In genomic region chr10:4257939-4258465, GRCh38 we compare ENCODE assay signal across 22 cellular contexts.
"Had no signal": no experiment of that assay in that cellular context is flagged by ENCODE, and none has a peak within 500 bp of the region (broad histone marks: within the 10 kb centered on the region; RNA-seq: fewer than 3 reads in every experiment).

No MANE protein-coding gene starts in this region.

- H3K4me3 Mint-ChIP-seq: activated CD4-positive, alpha-beta memory T cell treated with anti-CD3 and anti-CD28 coated beads for 36 hours; activated CD4-positive, alpha-beta T cell treated with anti-CD3 and anti-CD28 coated beads, Interleukin-2, amount 10 ng/mL, durations not matched to agents 7 days and 5 days; activated naive CD4-positive, alpha-beta T cell treated with anti-CD3 and anti-CD28 coated beads, Interleukin-2, amount 10 ng/mL, durations not matched to agents 7 days and 5 days; activated naive CD8-positive, alpha-beta T cell treated with anti-CD3 and anti-CD28 coated beads for 36 hours had no signal

- H3K9me3 Mint-ChIP-seq: activated CD4-positive, alpha-beta memory T cell treated with anti-CD3 and anti-CD28 coated beads for 36 hours; activated naive CD4-positive, alpha-beta T cell treated with anti-CD3 and anti-CD28 coated beads, Interleukin-2, amount 10 ng/mL, durations not matched to agents 7 days and 5 days; activated naive CD8-positive, alpha-beta T cell treated with anti-CD3 and anti-CD28 coated beads for 36 hours had no signal

- DNase-seq: activated CD4-positive, alpha-beta memory T cell treated with anti-CD3 and anti-CD28 coated beads for 36 hours; activated CD4-positive, alpha-beta T cell treated with anti-CD3 and anti-CD28 coated beads, Interleukin-2, amount 10 ng/mL, durations not matched to agents 7 days and 5 days; activated CD8-positive, alpha-beta memory T cell treated with anti-CD3 and anti-CD28 coated beads for 24 hours; activated gamma-delta T cell treated with Interleukin-2 at 50 U/mL for 16 hours; activated naive CD4-positive, alpha-beta T cell treated with anti-CD3 and anti-CD28 coated beads, Interleukin-2, amount 10 ng/mL, durations not matched to agents 7 days and 5 days; activated naive CD8-positive, alpha-beta T cell treated with anti-CD3 and anti-CD28 coated beads for 36 hours; activated T-cell treated with anti-CD3 and anti-CD28 coated beads for 4 hours; activated T-cell treated with anti-CD3 and anti-CD28 coated beads, Interleukin-2, amount 50 U/mL, for 48 hours; brain microvascular endothelial cell; MG63; NCI-H1105 treated with DMSO at 0.1 percent for 48 hours; NCI-H1436 treated with DMSO at 0.1 percent for 48 hours; NCI-H187 treated with DMSO at 0.1 percent for 48 hours; NCI-H2081 treated with DMSO at 0.1 percent for 48 hours; NCI-H446; NCI-H524; PC-9; SIG-M5; WERI-Rb-1 had no signal

- H3K27ac Mint-ChIP-seq: activated CD4-positive, alpha-beta memory T cell treated with anti-CD3 and anti-CD28 coated beads for 36 hours; activated CD4-positive, alpha-beta T cell treated with anti-CD3 and anti-CD28 coated beads, Interleukin-2, amount 10 ng/mL, durations not matched to agents 7 days and 5 days; activated naive CD4-positive, alpha-beta T cell treated with anti-CD3 and anti-CD28 coated beads, Interleukin-2, amount 10 ng/mL, durations not matched to agents 7 days and 5 days; activated naive CD8-positive, alpha-beta T cell treated with anti-CD3 and anti-CD28 coated beads for 36 hours; activated T-helper 2 cell treated with anti-CD3 and anti-CD28 coated beads, Interferon-gamma antibody, Interleukin-2, Interleukin-4, amounts not matched to agents 10 μg/mL and 5 μg/mL and 100 μg/mL, durations not matched to agents 14 hours and 24 hours and 36 hours had no signal

- H3K27me3 ChIP-seq: brain microvascular endothelial cell, cardiac muscle cell, MG63 had no signal

- H2AFZ ChIP-seq: PC-9 had no signal

- H3K4me3 ChIP-seq: cardiac muscle cell, MG63, PC-9 had no signal

- H3K36me3 ChIP-seq: brain microvascular endothelial cell, cardiac muscle cell, MG63, WERI-Rb-1 had no signal

- H3K27ac ChIP-seq: brain microvascular endothelial cell, cardiac muscle cell, PC-9, WERI-Rb-1 had no signal

- H3K4me2 ChIP-seq: PC-9 had no signal

- H3K36me3 Mint-ChIP-seq: activated CD4-positive, alpha-beta memory T cell treated with anti-CD3 and anti-CD28 coated beads for 36 hours; activated naive CD4-positive, alpha-beta T cell treated with anti-CD3 and anti-CD28 coated beads, Interleukin-2, amount 10 ng/mL, durations not matched to agents 7 days and 5 days; activated naive CD8-positive, alpha-beta T cell treated with anti-CD3 and anti-CD28 coated beads for 36 hours had no signal

- H3K4me1 Mint-ChIP-seq: activated CD4-positive, alpha-beta T cell treated with anti-CD3 and anti-CD28 coated beads, Interleukin-2, amount 10 ng/mL, durations not matched to agents 7 days and 5 days had no signal

- H3K9me3 ChIP-seq: MG63 had no signal

- ATAC-seq: activated CD4-positive, CD25-positive, alpha-beta regulatory T cell treated with anti-CD3 and anti-CD28 coated beads, Interleukin-2, amount 50 U/mL, for 24 hours had no signal

- H3K27me3 Mint-ChIP-seq: activated CD4-positive, alpha-beta memory T cell treated with anti-CD3 and anti-CD28 coated beads for 36 hours; activated naive CD8-positive, alpha-beta T cell treated with anti-CD3 and anti-CD28 coated beads for 36 hours had no signal
